8 cellular contexts compared by ENCODE assay signal in the genomic region with DNA sequence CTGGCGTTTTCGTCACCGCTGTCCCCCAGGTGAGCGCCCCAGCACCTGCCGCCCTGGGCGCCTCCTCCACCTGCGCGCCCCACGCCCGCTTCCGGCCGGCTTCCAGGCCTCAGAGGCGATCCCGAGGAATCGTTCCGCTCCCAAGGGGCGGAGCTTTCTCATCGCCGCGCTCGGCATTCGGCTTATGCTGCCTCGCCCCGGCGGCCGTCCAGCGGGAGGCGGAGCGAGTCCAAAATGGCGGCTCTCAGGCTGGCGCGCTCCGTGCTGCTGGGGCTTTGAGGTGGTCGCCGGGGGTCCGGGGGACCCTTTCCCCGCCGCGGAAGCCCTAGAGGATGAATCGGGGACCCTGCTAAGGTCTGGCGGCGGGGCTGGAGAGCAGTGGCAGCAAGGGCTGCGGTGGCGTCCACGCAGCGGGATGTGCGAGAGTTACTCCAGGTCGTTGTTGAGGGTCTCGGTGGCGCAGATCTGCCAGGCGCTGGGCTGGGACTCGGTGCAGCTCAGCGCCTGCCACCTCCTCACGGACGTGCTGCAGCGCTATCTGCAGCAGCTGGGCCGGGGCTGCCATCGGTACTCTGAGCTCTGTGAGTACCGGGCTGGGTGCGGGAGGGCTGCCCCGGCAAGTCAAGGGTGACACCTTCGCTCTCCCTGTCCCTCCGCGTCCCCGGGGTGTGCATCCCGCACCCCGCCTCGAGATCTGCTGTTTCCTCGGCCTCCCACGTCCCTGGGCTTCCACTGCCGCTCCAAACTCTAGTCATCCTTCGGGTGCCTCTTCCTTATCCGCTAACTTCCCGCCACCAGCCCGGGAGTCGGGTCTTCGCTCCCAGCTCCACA. TPM values are rescaled to one million over a fixed set of nuclear protein-coding genes. Genes with fewer than 3 reads are reported as not detected.
DNase-seq lines count a peak whose midpoint lies in the region; ATAC-seq and TF ChIP-seq lines count a peak whose summit lies in the region.

A gene with protein sequence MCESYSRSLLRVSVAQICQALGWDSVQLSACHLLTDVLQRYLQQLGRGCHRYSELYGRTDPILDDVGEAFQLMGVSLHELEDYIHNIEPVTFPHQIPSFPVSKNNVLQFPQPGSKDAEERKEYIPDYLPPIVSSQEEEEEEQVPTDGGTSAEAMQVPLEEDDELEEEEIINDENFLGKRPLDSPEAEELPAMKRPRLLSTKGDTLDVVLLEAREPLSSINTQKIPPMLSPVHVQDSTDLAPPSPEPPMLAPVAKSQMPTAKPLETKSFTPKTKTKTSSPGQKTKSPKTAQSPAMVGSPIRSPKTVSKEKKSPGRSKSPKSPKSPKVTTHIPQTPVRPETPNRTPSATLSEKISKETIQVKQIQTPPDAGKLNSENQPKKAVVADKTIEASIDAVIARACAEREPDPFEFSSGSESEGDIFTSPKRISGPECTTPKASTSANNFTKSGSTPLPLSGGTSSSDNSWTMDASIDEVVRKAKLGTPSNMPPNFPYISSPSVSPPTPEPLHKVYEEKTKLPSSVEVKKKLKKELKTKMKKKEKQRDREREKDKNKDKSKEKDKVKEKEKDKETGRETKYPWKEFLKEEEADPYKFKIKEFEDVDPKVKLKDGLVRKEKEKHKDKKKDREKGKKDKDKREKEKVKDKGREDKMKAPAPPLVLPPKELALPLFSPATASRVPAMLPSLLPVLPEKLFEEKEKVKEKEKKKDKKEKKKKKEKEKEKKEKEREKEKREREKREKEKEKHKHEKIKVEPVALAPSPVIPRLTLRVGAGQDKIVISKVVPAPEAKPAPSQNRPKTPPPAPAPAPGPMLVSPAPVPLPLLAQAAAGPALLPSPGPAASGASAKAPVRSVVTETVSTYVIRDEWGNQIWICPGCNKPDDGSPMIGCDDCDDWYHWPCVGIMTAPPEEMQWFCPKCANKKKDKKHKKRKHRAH (plus strand): TSS at position 211 of the 831 bp plus-strand sequence. CDS start 205 bp downstream, at position 416.

- DNase-seq in NCI-H69 (lab: John Stamatoyannopoulos, UW) (peak; percentile 94), dermis blood vessel endothelial cell (peak; percentile 92)
- DNase-seq in activated CD4-positive, alpha-beta T cell treated with anti-CD3 and anti-CD28 coated beads, Interleukin-2, amount 50 U/mL, for 4 hours = peak; percentile 89 to 90
- peak; percentile 91 to 93 for DNase-seq in stimulated activated CD4-positive, alpha-beta T cell treated with anti-CD3 and anti-CD28 coated beads, Interleukin-2, amount 100 ng/mL, for 48 hours

- peak within 1 kb of the TSS; percentile 83 to 98 (median 93) for H3K4me3 ChIP-seq in liver (ENCODE audit: low read depth in 1 of 3, low read length in 3 of 3)

- H3K4me1 ChIP-seq in liver (ENCODE audit: control insufficient read depth in 4 of 4, insufficient read depth in 4 of 4, low read length in 3 of 4) = peaks cover 5 to 22% (median 14%) of the 10 kb centered on the region in 4 donors

- H3K9me3 ChIP-seq in liver (ENCODE audit: control insufficient read depth in 4 of 4, low read length in 3 of 4) = no peaks in the 10 kb centered on the region

- H3K9ac ChIP-seq in liver (ENCODE audit: low read depth in 1 of 2, low read length in 2 of 2) = peak within 1 kb of the TSS; percentile 69 to 70

- H3K27me3 ChIP-seq in liver (ENCODE audit: control insufficient read depth in 4 of 4, insufficient read depth in 4 of 4, low read length in 3 of 4) = no peaks in the 10 kb centered on the region

- TF ChIP-seq RAD21 in liver (IDR thresholded peaks at IDR 0.05) = peak; percentile 40 to 48

- TF ChIP-seq CTCF in C4-2B (conservative IDR thresholded peaks at IDR 0.05) (no peak), liver (IDR thresholded peaks at IDR 0.05; ENCODE audit: low read depth, low read length, missing input control) (no peak)

- H3K27ac ChIP-seq in C4-2B = peak within 1 kb of the TSS; percentile 79
- H3K27ac ChIP-seq in liver (ENCODE audit: low read depth in 1 of 2, low read length in 2 of 2) = peak within 1 kb of the TSS in 1 of 2 donors; percentile 48

- under 1% methylated on average over 77 of the region's 77 CpGs for WGBS in liver

- peak; percentile 83 for ATAC-seq in GM19328 (IDR thresholded peaks at IDR 0.05; ENCODE audit: unreplicated experiment)
- peak; percentile 84 for ATAC-seq in HG03460 (IDR thresholded peaks at IDR 0.05; ENCODE audit: unreplicated experiment)

- no peaks in the 10 kb centered on the region for H3K36me3 ChIP-seq in liver (ENCODE audit: control insufficient read depth in 4 of 4, insufficient read depth in 3 of 4, low read depth in 1 of 4, low read length in 3 of 4)

TF ChIP-seq in liver, 16 proteins besides CTCF, POLR2A, EP300 and RAD21:
- TF ChIP-seq SP1 (IDR thresholded peaks at IDR 0.05) = peak; percentile 73
- TF ChIP-seq FOXA2 (IDR thresholded peaks at IDR 0.05) = no peak
- no peak for TF ChIP-seq EGR1 (IDR thresholded peaks at IDR 0.05; ENCODE audit: low read depth in 2 of 2)
- peak; percentile 15 for TF ChIP-seq HNF4G (IDR thresholded peaks at IDR 0.05)
- TF ChIP-seq JUND (IDR thresholded peaks at IDR 0.05) = peak in 1 of 2 donors; percentile 21
- TF ChIP-seq, protein P1, sequence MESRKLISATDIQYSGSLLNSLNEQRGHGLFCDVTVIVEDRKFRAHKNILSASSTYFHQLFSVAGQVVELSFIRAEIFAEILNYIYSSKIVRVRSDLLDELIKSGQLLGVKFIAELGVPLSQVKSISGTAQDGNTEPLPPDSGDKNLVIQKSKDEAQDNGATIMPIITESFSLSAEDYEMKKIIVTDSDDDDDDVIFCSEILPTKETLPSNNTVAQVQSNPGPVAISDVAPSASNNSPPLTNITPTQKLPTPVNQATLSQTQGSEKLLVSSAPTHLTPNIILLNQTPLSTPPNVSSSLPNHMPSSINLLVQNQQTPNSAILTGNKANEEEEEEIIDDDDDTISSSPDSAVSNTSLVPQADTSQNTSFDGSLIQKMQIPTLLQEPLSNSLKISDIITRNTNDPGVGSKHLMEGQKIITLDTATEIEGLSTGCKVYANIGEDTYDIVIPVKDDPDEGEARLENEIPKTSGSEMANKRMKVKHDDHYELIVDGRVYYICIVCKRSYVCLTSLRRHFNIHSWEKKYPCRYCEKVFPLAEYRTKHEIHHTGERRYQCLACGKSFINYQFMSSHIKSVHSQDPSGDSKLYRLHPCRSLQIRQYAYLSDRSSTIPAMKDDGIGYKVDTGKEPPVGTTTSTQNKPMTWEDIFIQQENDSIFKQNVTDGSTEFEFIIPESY (IDR thresholded peaks at IDR 0.05) = peak; percentile 45
- no peak for TF ChIP-seq NR2F2 (IDR thresholded peaks at IDR 0.05)
- peak; percentile 99 for TF ChIP-seq YY1 (IDR thresholded peaks at IDR 0.05)
- peak; percentile 58 for TF ChIP-seq FOXA1 (IDR thresholded peaks at IDR 0.05)
- no peak for TF ChIP-seq HNF4A (conservative IDR thresholded peaks at IDR 0.05)
- peak in 1 of 2 donors; percentile 87 for TF ChIP-seq GABPA (IDR thresholded peaks at IDR 0.05 in 1 of 2, conservative IDR thresholded peaks at IDR 0.05 in 1 of 2)
- TF ChIP-seq REST (IDR thresholded peaks at IDR 0.05) = peak; percentile 68
- peak in 1 of 2 donors; percentile 26 for TF ChIP-seq RXRA (IDR thresholded peaks at IDR 0.05)
TF ChIP-seq in liver: peak in this region for 9.

RNA-seq across cellular contexts. Expression of the gene that starts here (rescaled TPM):
- 2.0 and 2.3 TPM in 2 replicates for total RNA-seq in dermis blood vessel endothelial cell
- total RNA-seq in liver = 1 to 10 TPM; 1.9 TPM
- polyA plus RNA-seq in liver = 1 to 10 TPM; 1.5 to 3.6 TPM
